Comparison of ENCODE assay signal across 16 cellular contexts in genomic region chr2:158202151-158202778, GRCh38.
DNase-seq lines count a peak whose midpoint lies in the region; ATAC-seq and TF ChIP-seq lines count a peak whose summit lies in the region.
"Had no signal": no experiment of that assay in that cellular context is flagged by ENCODE, and none has a peak within 500 bp of the region (broad histone marks: within the 10 kb centered on the region; RNA-seq: fewer than 3 reads in every experiment).

No MANE protein-coding gene starts in this region.

- H3K4me1 ChIP-seq in BE2C (peaks cover 3% of the 10 kb centered on the region; the same call in 1 of the 2 replicates), foreskin keratinocyte (peaks cover 14% of the 10 kb centered on the region)

- no peaks in the 10 kb centered on the region for H3K9me3 ChIP-seq in BE2C
- H3K9me3 ChIP-seq: stomach had no signal

- no peak overlapping the region for H3K4me3 ChIP-seq in BE2C (ENCODE audit: low read depth, low read length)
- H3K4me3 ChIP-seq: stomach had no signal

- peak; percentile 90 for ATAC-seq in foreskin keratinocyte
- ATAC-seq: activated naive CD4-positive, alpha-beta T cell treated with anti-CD3 and anti-CD28 coated beads, Interleukin-2, amount 50 U/mL, for 72 hours; left colon; sciatic nerve had no signal

- no peaks in the 10 kb centered on the region for H3K27me3 ChIP-seq in BE2C
- no peaks in the 10 kb centered on the region for H3K27me3 ChIP-seq in foreskin keratinocyte
- H3K27me3 ChIP-seq: stomach had no signal

- TF ChIP-seq CTCF in BE2C (IDR thresholded peaks at IDR 0.05; ENCODE audit: low read depth, low read length) (no peak), foreskin keratinocyte (conservative IDR thresholded peaks at IDR 0.05) (no peak), GM10266 (IDR thresholded peaks at IDR 0.05; ENCODE audit: control insufficient read depth, insufficient read depth, low read depth, missing control alignments) (no peak)

- no peak overlapping the region for H3K27ac ChIP-seq in foreskin keratinocyte
- H3K27ac ChIP-seq: stomach had no signal

- H3K36me3 ChIP-seq in BE2C, result no peaks in the 10 kb centered on the region
- H3K36me3 ChIP-seq: stomach had no signal

- DNase-seq in BE2C, result peak; percentile 16
- peak; percentile 40 for DNase-seq in HPDE6-E6E7 (ENCODE audit: extremely low spot score)
- DNase-seq in RPMI8226, result peak; percentile 72
- peak; percentile 41 to 75 for DNase-seq in foreskin keratinocyte
- no peak for DNase-seq in NCI-H2171 (lab: John Stamatoyannopoulos, UW)
- no peak for DNase-seq in activated CD4-positive, CD25-positive, alpha-beta regulatory T cell treated with anti-CD3 and anti-CD28 coated beads, Interleukin-2, amount 50 U/mL, for 72 hours
- DNase-seq in GM10266 (ENCODE audit: extremely low spot score), result no peak
- DNase-seq in cerebellar cortex (ENCODE audit: low spot score), result no peak
- DNase-seq: cortex of kidney, foreskin fibroblast, left colon, nephron progenitor cell, SIG-M5, stomach had no signal

Comparison
In these comparisons a context has a peak if more than half of its experiments do, and no peak if none do; other contexts are left out.
1. DNase-seq: peak in BE2C (single experiment), HPDE6-E6E7 (single experiment), RPMI8226 (single experiment) and foreskin keratinocyte (2 of 2); none in NCI-H2171 (single experiment), activated CD4-positive, CD25-positive, alpha-beta regulatory T cell treated with anti-CD3 and anti-CD28 coated beads, Interleukin-2, amount 50 U/mL, for 72 hours (single experiment), GM10266 (single experiment) and cerebellar cortex (single experiment).